Comparison of ENCODE assay signal across 8 cellular contexts in genomic region chr2:121128741-121129659, GRCh38.
DNase-seq lines count a peak whose midpoint lies in the region; ATAC-seq and TF ChIP-seq lines count a peak whose summit lies in the region.

No MANE protein-coding gene starts in this region.

- TF ChIP-seq CTCF in BE2C (IDR thresholded peaks at IDR 0.05; ENCODE audit: low read depth, low read length): peak; percentile 67

- H4K91ac ChIP-seq in neuronal stem cell (ENCODE audit: low read depth, low read length, poor library complexity): no peak overlapping the region

- no peaks in the 10 kb centered on the region for H3K79me1 ChIP-seq in neuronal stem cell (ENCODE audit: low read depth, low read length)

- peak; percentile 73 for ATAC-seq in GM19035 (IDR thresholded peaks at IDR 0.05; ENCODE audit: unreplicated experiment)
- ATAC-seq in HG02973 (IDR thresholded peaks at IDR 0.05; ENCODE audit: unreplicated experiment): no peak
- ATAC-seq in HG03196 (IDR thresholded peaks at IDR 0.05; ENCODE audit: unreplicated experiment): no peak

- WGBS in neuronal stem cell (ENCODE audit: extremely low coverage in 2 of 2, insufficient read length in 2 of 2, insufficient replicate concordance in 1 of 2), 2 donors: no CpG with 5 or more reads among the region's 12 CpGs

- peak overlapping the region; percentile 41 for H2AFZ ChIP-seq in neuronal stem cell (ENCODE audit: low read length)

- H4K8ac ChIP-seq in neuronal stem cell (ENCODE audit: low read depth, low read length): no peak overlapping the region

- peak; percentile 49 for DNase-seq in BE2C
- peak; percentile 91 for DNase-seq in OCI-M1 (lab: John Stamatoyannopoulos, UW)
- DNase-seq in erythroblast (lab: John Stamatoyannopoulos, UW): peak; percentile 63 to 65
- peak; percentile 24 for DNase-seq in neuronal stem cell (ENCODE audit: low spot score)
- no peak for DNase-seq in GF-D8 (lab: John Stamatoyannopoulos, UW)

- H3K18ac ChIP-seq in neuronal stem cell (ENCODE audit: low read length): no peak overlapping the region

- H2BK5ac ChIP-seq in neuronal stem cell (ENCODE audit: low read length): peak overlapping the region; percentile 63

- H3K4me1 ChIP-seq in BE2C: no peaks in the 10 kb centered on the region
- no peaks in the 10 kb centered on the region for H3K4me1 ChIP-seq in neuronal stem cell (ENCODE audit: control insufficient read depth in 2 of 2, insufficient read depth in 1 of 2, low read depth in 1 of 2, low read length in 2 of 2)

- H3K9me3 ChIP-seq in BE2C: no peaks in the 10 kb centered on the region
- H3K9me3 ChIP-seq in neuronal stem cell (replicated peaks in 1 of 2; ENCODE audit: control insufficient read depth in 2 of 2, insufficient read depth in 1 of 2, low read depth in 1 of 2, low read length in 2 of 2): no peaks in the 10 kb centered on the region

- no peak overlapping the region for H3K9ac ChIP-seq in neuronal stem cell (ENCODE audit: low read depth, low read length, poor library complexity)

- H2AK5ac ChIP-seq in neuronal stem cell (ENCODE audit: low read depth, low read length): no peak overlapping the region

- H3K36me3 ChIP-seq in BE2C: no peaks in the 10 kb centered on the region
- H3K36me3 ChIP-seq in neuronal stem cell (replicated peaks in 1 of 2; ENCODE audit: control insufficient read depth in 2 of 2, insufficient read depth in 2 of 2, low read length in 2 of 2): no peaks in the 10 kb centered on the region

- H3K27me3 ChIP-seq in BE2C (no peaks in the 10 kb centered on the region), neuronal stem cell (ENCODE audit: control insufficient read depth in 3 of 3, insufficient read depth in 3 of 3, low read depth in 1 of 3, low read length in 3 of 3) (peaks cover 0 to 31% (median 2%) of the 10 kb centered on the region in 3 experiments)

- TF ChIP-seq POLR2A in erythroblast (IDR thresholded peaks at IDR 0.05; ENCODE audit: low read length): no peak

- H3K4me2 ChIP-seq in neuronal stem cell (ENCODE audit: insufficient read depth, low read length, poor library complexity, severe bottlenecking): no peak overlapping the region

- no peak overlapping the region for H3K14ac ChIP-seq in neuronal stem cell (ENCODE audit: low read length)

- H3K23ac ChIP-seq in neuronal stem cell (ENCODE audit: low read depth, low read length, poor library complexity): no peak overlapping the region

- H2BK12ac ChIP-seq in neuronal stem cell (ENCODE audit: low read length): no peak overlapping the region

- H3K4ac ChIP-seq in neuronal stem cell (ENCODE audit: low read length): no peak overlapping the region

- no peak overlapping the region for H2BK120ac ChIP-seq in neuronal stem cell (ENCODE audit: low read depth, low read length)

- H3K4me3 ChIP-seq in BE2C (ENCODE audit: low read depth, low read length): no peak overlapping the region
- H3K4me3 ChIP-seq in neuronal stem cell (ENCODE audit: low read length in 2 of 2): no peak overlapping the region

- H3K27ac ChIP-seq in neuronal stem cell (replicated peaks; ENCODE audit: low read length): no peak overlapping the region

- H2BK15ac ChIP-seq in neuronal stem cell (ENCODE audit: low read length): no peak overlapping the region
